27 cellular contexts compared by ENCODE assay signal in genomic region chr2:56001992-56002391, GRCh38.
"Had no signal": no experiment of that assay in that cellular context is flagged by ENCODE, and none has a peak within 500 bp of the region (broad histone marks: within the 10 kb centered on the region; RNA-seq: fewer than 3 reads in every experiment).

No MANE protein-coding gene starts in this region.

- FAIRE-seq: endothelial cell of umbilical vein had no signal

- H3K4me3 ChIP-seq: breast epithelium, left lung, lung, pancreas, prostate gland, stomach, thyroid gland, upper lobe of left lung had no signal

- ATAC-seq: activated naive CD8-positive, alpha-beta T cell treated with anti-CD3 and anti-CD28 coated beads, Interleukin-2, amount 50 U/mL, for 24 hours; activated T-helper 17 cell treated with anti-CD3 and anti-CD28 coated beads, Interleukin-2, amount 50 U/mL, for 72 hours; left lung; naive thymus-derived CD4-positive, alpha-beta T cell; pancreas; sciatic nerve; stimulated activated naive B cell treated with anti-CD40 and anti-IgM and Interleukin-4, amounts not matched to agents 10 μg/mL and 1 μg/mL and 100 μg/mL, for 72 hours had no signal

- H3K27me3 ChIP-seq: breast epithelium, left lung, pancreas, stomach, thyroid gland, upper lobe of left lung had no signal

- H3K27ac ChIP-seq: breast epithelium, left lung, pancreas, prostate gland, stomach, thyroid gland, upper lobe of left lung had no signal

- H3K9me3 ChIP-seq: breast epithelium, left lung, pancreas, prostate gland, stomach, thyroid gland, upper lobe of left lung had no signal

- DNase-seq: activated CD4-positive, alpha-beta memory T cell treated with anti-CD3 and anti-CD28 coated beads, Interleukin-2, amount 10 ng/mL, durations not matched to agents 7 days and 5 days; activated CD4-positive, alpha-beta T cell treated with anti-CD3 and anti-CD28 coated beads for 1 hour; activated CD4-positive, alpha-beta T cell treated with anti-CD3 and anti-CD28 coated beads, Interleukin-2, amount 10 ng/mL, durations not matched to agents 7 days and 5 days; activated CD8-positive, alpha-beta memory T cell treated with anti-CD3 and anti-CD28 coated beads, Interleukin-2, amount 50 U/mL, for 48 hours; activated gamma-delta T cell treated with Interleukin-2 at 50 U/mL for 16 hours; activated naive CD8-positive, alpha-beta T cell treated with anti-CD3 and anti-CD28 coated beads, Interleukin-2, amount 50 U/mL, for 24 hours; activated T-cell treated with anti-CD3 and anti-CD28 coated beads, Interleukin-2, amount 50 U/mL, for 24 hours; central memory CD4-positive, alpha-beta T cell; head of caudate nucleus; hypothalamus; left lung; naive thymus-derived CD4-positive, alpha-beta T cell; pancreas; retina; stimulated activated CD4-positive, alpha-beta T cell treated with anti-CD3 and anti-CD28 coated beads, Interleukin-15, amount 100 ng/mL, for 24 hours; stimulated activated CD4-positive, alpha-beta T cell treated with anti-CD3 and anti-CD28 coated beads, Interleukin-2, amount 100 ng/mL, for 24 hours; stimulated activated naive B cell treated with anti-CD40 and anti-IgM and Interleukin-4, amounts not matched to agents 10 μg/mL and 1 μg/mL and 100 μg/mL, for 72 hours; stomach; T-helper 2 cell; thyroid gland; upper lobe of left lung had no signal

- H3K4me1 ChIP-seq: breast epithelium, left lung, prostate gland, stomach, thyroid gland, upper lobe of left lung had no signal

- H3K36me3 ChIP-seq: breast epithelium, left lung, pancreas, prostate gland, stomach, thyroid gland, upper lobe of left lung had no signal
